Comparison of ENCODE assay signal across 17 cellular contexts in genomic region chr21:36047139-36047538, GRCh38.
"Had no signal": no experiment of that assay in that cellular context is flagged by ENCODE, and none has a peak within 500 bp of the region (broad histone marks: within the 10 kb centered on the region; RNA-seq: fewer than 3 reads in every experiment).

No MANE protein-coding gene starts in this region.

- ATAC-seq: left ventricle myocardium superior; lower lobe of right lung; mucosa of descending colon; psoas muscle; right cardiac atrium; stimulated activated memory B cell treated with anti-CD40 and anti-IgM and Interleukin-4, amounts not matched to agents 10 μg/mL and 1 μg/mL and 100 μg/mL, for 72 hours; upper lobe of right lung had no signal

- DNase-seq: colonic mucosa; dermis blood vessel endothelial cell; left ventricle myocardium superior; lower lobe of right lung; mucosa of descending colon; naive B cell; psoas muscle; right cardiac atrium; sigmoid colon; stimulated activated CD4-positive, alpha-beta T cell treated with anti-CD3 and anti-CD28 coated beads, Interleukin-4, amount 100 ng/mL, for 4 hours; transverse colon; upper lobe of right lung had no signal

- H3K27me3 ChIP-seq: colonic mucosa, neural progenitor cell, sigmoid colon, suprapubic skin, transverse colon, upper lobe of right lung, vagina had no signal

- H3K27ac ChIP-seq: colonic mucosa, lower lobe of right lung, neural progenitor cell, parathyroid adenoma, psoas muscle, sigmoid colon, suprapubic skin, transverse colon, upper lobe of right lung, vagina had no signal

- H3K4me3 ChIP-seq: colonic mucosa, lower lobe of right lung, mucosa of descending colon, neural progenitor cell, psoas muscle, sigmoid colon, suprapubic skin, transverse colon, upper lobe of right lung, vagina had no signal
